Comparison of ENCODE assay signal across 8 cellular contexts in genomic region chr9:127802576-127803443, GRCh38. TPM values are rescaled to one million over a fixed set of nuclear protein-coding genes. Genes with fewer than 3 reads are reported as not detected.
A peak's percentile ranks its signal among the peaks of the same experiment; 100 is the strongest.
DNase-seq lines count a peak whose midpoint lies in the region; TF ChIP-seq lines count a peak whose summit lies in the region.

Gene FPGS (plus strand): TSS chr9:127802882. CDS start chr9:127802925, 43 bp downstream.

- no peak for TF ChIP-seq RAD21 in SK-N-SH (IDR thresholded peaks at IDR 0.05; ENCODE audit: low read length)

- H3K27me3 Mint-ChIP-seq in H9 (ENCODE audit: low read depth): 0 out of 2 replicates have a peak, but pooled peaks cover under 1% of the 10 kb centered on the region
- H3K27me3 Mint-ChIP-seq in activated naive CD4-positive, alpha-beta T cell treated with anti-CD3 and anti-CD28 coated beads, Interleukin-2, amount 10 ng/mL, durations not matched to agents 7 days and 5 days: no peaks in the 10 kb centered on the region

- no peak within 1 kb of the TSS for H2BK15ac ChIP-seq in H9 (ENCODE audit: low read depth, low read length)

- H4K20me1 ChIP-seq in H9 (ENCODE audit: control insufficient read depth, insufficient read depth, insufficient read length) (no peaks in the 10 kb centered on the region), MM.1S (ENCODE audit: insufficient read depth, low read length) (no peaks in the 10 kb centered on the region), SK-N-SH (ENCODE audit: insufficient read depth) (no peaks in the 10 kb centered on the region)

- no peak within 1 kb of the TSS for H2AFZ ChIP-seq in H9 (ENCODE audit: low read length)
- H2AFZ ChIP-seq in MM.1S (ENCODE audit: low read length): peak within 1 kb of the TSS; percentile 86
- peak within 1 kb of the TSS; percentile 94 for H2AFZ ChIP-seq in SK-N-SH (ENCODE audit: low read depth)

- no peak within 1 kb of the TSS for H3K56ac ChIP-seq in H9 (ENCODE audit: insufficient read length, low read depth, low read length)

- CTCF ChIA-PET in SK-N-SH (lab: Yijun Ruan, JAX): interaction anchor here (0.7 to 2.0 kb wide), 9 partner anchors 10 to 119 kb away, joined by 3 to 12 read pairs (median 4); no protein-coding TSS in a partner anchor
- CTCF ChIA-PET in activated naive CD4-positive, alpha-beta T cell treated with anti-CD3 and anti-CD28 coated beads, Interleukin-2, amount 10 ng/mL, durations not matched to agents 7 days and 5 days (lab: Charles Lee): interaction anchor here (1.1 kb wide), 2 partner anchors 12 to 69 kb away, joined by 3 read pairs; no protein-coding TSS in a partner anchor

- H3K36me3 Mint-ChIP-seq in H9 (ENCODE audit: insufficient read depth in 1 of 3, low read depth in 3 of 3): peaks cover 13 to 19% (median 19%) of the 10 kb centered on the region in 3 experiments
- H3K36me3 Mint-ChIP-seq in activated naive CD4-positive, alpha-beta T cell treated with anti-CD3 and anti-CD28 coated beads, Interleukin-2, amount 10 ng/mL, durations not matched to agents 7 days and 5 days: peaks cover 16% of the 10 kb centered on the region

- H3K4me1 Mint-ChIP-seq in H9: peaks cover 8 to 15% of the 10 kb centered on the region in 2 experiments
- peaks cover 29% of the 10 kb centered on the region for H3K4me1 Mint-ChIP-seq in activated naive CD4-positive, alpha-beta T cell treated with anti-CD3 and anti-CD28 coated beads, Interleukin-2, amount 10 ng/mL, durations not matched to agents 7 days and 5 days

- H3K23me2 ChIP-seq in H9 (ENCODE audit: insufficient read length, low read depth, low read length, poor library complexity, severe bottlenecking): peaks cover 6% of the 10 kb centered on the region

- no peak within 1 kb of the TSS for H2AK5ac ChIP-seq in H9 (ENCODE audit: insufficient read length, low read length)

- TF ChIP-seq POLR2A in suprapubic skin (IDR thresholded peaks at IDR 0.05): peak in 1 of 2 donors; percentile 36

- H2BK5ac ChIP-seq in H9 (ENCODE audit: insufficient read length, low read length): no peak within 1 kb of the TSS

- no peak within 1 kb of the TSS for H4K8ac ChIP-seq in H9 (replicated peaks; ENCODE audit: insufficient read length, low read depth, low read length)

- peak within 1 kb of the TSS; percentile 97 for H3K14ac ChIP-seq in H9 (ENCODE audit: insufficient read depth, low read length)

- no peak within 1 kb of the TSS for H4K91ac ChIP-seq in H9 (ENCODE audit: insufficient read length, low read depth, low read length)

- peaks cover 5% of the 10 kb centered on the region; the same call in 1 of the 2 replicates for H3K79me2 ChIP-seq in H9 (ENCODE audit: insufficient read depth, low read length)
- peaks cover 40% of the 10 kb centered on the region for H3K79me2 ChIP-seq in MM.1S (ENCODE audit: low read length)
- H3K79me2 ChIP-seq in SK-N-SH (ENCODE audit: insufficient read depth): peaks cover 35% of the 10 kb centered on the region

- H2BK20ac ChIP-seq in H9 (ENCODE audit: low read depth, low read length, poor library complexity, severe bottlenecking): no peak within 1 kb of the TSS

- no peaks in the 10 kb centered on the region for H3K9me2 ChIP-seq in MM.1S (replicated peaks; ENCODE audit: insufficient read depth, low read length)
- H3K9me2 ChIP-seq in SK-N-SH: no peaks in the 10 kb centered on the region

- no peak within 1 kb of the TSS for H2BK120ac ChIP-seq in H9 (ENCODE audit: low read depth, low read length, poor library complexity, severe bottlenecking)

- no CpG with 5 or more reads among the region's 83 CpGs for WGBS in H9 (ENCODE audit: extremely low coverage, insufficient read length, low lambda C conversion rate)
- under 1% methylated on average over 52 of the region's 83 CpGs for WGBS in SK-N-SH (ENCODE audit: low lambda C conversion rate)
- under 1% methylated on average over 17 of the region's 83 CpGs for WGBS in suprapubic skin

- no peaks in the 10 kb centered on the region for H3K9me3 Mint-ChIP-seq in H9
- H3K9me3 Mint-ChIP-seq in activated naive CD4-positive, alpha-beta T cell treated with anti-CD3 and anti-CD28 coated beads, Interleukin-2, amount 10 ng/mL, durations not matched to agents 7 days and 5 days: no peaks in the 10 kb centered on the region

- H3K4me1 ChIP-seq in H9 (ENCODE audit: insufficient read depth, low read length) (peaks cover 3% of the 10 kb centered on the region; the same call in 1 of the 2 replicates), MM.1S (ENCODE audit: low read length) (peaks cover 12% of the 10 kb centered on the region), SK-N-SH (ENCODE audit: control insufficient read depth in 1 of 2, insufficient read depth in 2 of 2, low read depth in 1 of 2, low read length in 1 of 2) (peaks cover 13 to 16% of the 10 kb centered on the region in 2 experiments; a peak in 3 of 4 replicates), suprapubic skin (peaks cover 37% of the 10 kb centered on the region)

- TF ChIP-seq CTCF in H9 (conservative IDR thresholded peaks at IDR 0.05): no peak
- TF ChIP-seq CTCF in MM.1S (IDR thresholded peaks at IDR 0.05; ENCODE audit: low read length): 0 out of 2 replicates have a peak, but pooled peaks have one; percentile 9
- 0 out of 2 replicates have a peak, but pooled peaks have one; percentile 1 for TF ChIP-seq CTCF in SK-N-SH (IDR thresholded peaks at IDR 0.05)
- no peak for TF ChIP-seq CTCF in suprapubic skin (IDR thresholded peaks at IDR 0.05)

- H3K23ac ChIP-seq in H9 (ENCODE audit: insufficient read length, low read depth, low read length): no peak within 1 kb of the TSS

- H3K36me3 ChIP-seq in MM.1S (replicated peaks; ENCODE audit: insufficient read depth, low read length) (no peaks in the 10 kb centered on the region; the same call in 1 of the 2 replicates), SK-N-SH (replicated peaks in 1 of 2; ENCODE audit: control insufficient read depth in 1 of 2, insufficient read depth in 2 of 2, low read length in 1 of 2) (peaks cover 10 to 27% of the 10 kb centered on the region in 2 experiments), suprapubic skin (peaks cover 20% of the 10 kb centered on the region)

- TF ChIP-seq EP300 in SK-N-SH (IDR thresholded peaks at IDR 0.05; ENCODE audit: borderline replicate concordance in 1 of 2, low read depth in 1 of 2, low read length in 1 of 2): no peak
- TF ChIP-seq EP300 in suprapubic skin (IDR thresholded peaks at IDR 0.05): no peak

- H3K9ac ChIP-seq in H9 (ENCODE audit: extremely low read depth, insufficient read length, low read length): peak within 1 kb of the TSS; percentile 79
- H3K9ac ChIP-seq in MM.1S (ENCODE audit: low read length): peak within 1 kb of the TSS; percentile 93
- peak within 1 kb of the TSS; percentile 99 for H3K9ac ChIP-seq in SK-N-SH

- DNase-seq in GF-D8 (lab: John Stamatoyannopoulos, UW) (peak; percentile 48), H9 (peak; percentile 92), MM.1S (peak; percentile 84), SK-N-SH (peak; percentile 98), germinal center (ENCODE audit: low spot score) (peak; percentile 98), occipital lobe (lab: John Stamatoyannopoulos, UW) (peak; percentile 87), suprapubic skin (ENCODE audit: low spot score in 2 of 2) (peak; percentile 96)
- peak; percentile 89 for DNase-seq in activated naive CD4-positive, alpha-beta T cell treated with anti-CD3 and anti-CD28 coated beads, Interleukin-2, amount 10 ng/mL, durations not matched to agents 7 days and 5 days

- H4K5ac ChIP-seq in H9 (ENCODE audit: insufficient read length, low read depth, low read length): no peak within 1 kb of the TSS

- no peaks in the 10 kb centered on the region for H3K9me3 ChIP-seq in H9 (ENCODE audit: control insufficient read depth, low read depth, low read length)
- no peaks in the 10 kb centered on the region for H3K9me3 ChIP-seq in MM.1S (replicated peaks; ENCODE audit: insufficient read depth, low read length)
- H3K9me3 ChIP-seq in SK-N-SH: no peaks in the 10 kb centered on the region
- H3K9me3 ChIP-seq in suprapubic skin: no peaks in the 10 kb centered on the region

- H3K27ac Mint-ChIP-seq in H9: peak within 1 kb of the TSS; percentile 92 to 97 (median 95)
- H3K27ac Mint-ChIP-seq in activated naive CD4-positive, alpha-beta T cell treated with anti-CD3 and anti-CD28 coated beads, Interleukin-2, amount 10 ng/mL, durations not matched to agents 7 days and 5 days: peak within 1 kb of the TSS; percentile 90

- H3F3A ChIP-seq in MM.1S (ENCODE audit: insufficient read depth, low read length): peaks cover 8% of the 10 kb centered on the region
- H3F3A ChIP-seq in SK-N-SH (replicated peaks; ENCODE audit: insufficient read depth): peaks cover 16% of the 10 kb centered on the region

- POLR2A ChIA-PET in SK-N-SH (lab: Yijun Ruan, JAX): interaction anchor here (0.6 to 2.0 kb wide), 5 partner anchors 11 to 233 kb away, joined by 3 to 10 read pairs (median 4); partner anchors contain the start of gene CDK9

- peak within 1 kb of the TSS; percentile 85 for H3K18ac ChIP-seq in H9 (ENCODE audit: insufficient read length, low read depth, low read length)

- no peak within 1 kb of the TSS for H3T11ph ChIP-seq in H9 (ENCODE audit: low read length)

- H3K27me3 ChIP-seq in H9 (ENCODE audit: insufficient read depth, low read length) (no peaks in the 10 kb centered on the region), MM.1S (replicated peaks; ENCODE audit: insufficient read depth, low read length) (no peaks in the 10 kb centered on the region), SK-N-SH (ENCODE audit: insufficient read depth) (no peaks in the 10 kb centered on the region), suprapubic skin (no peaks in the 10 kb centered on the region)

- H3K4ac ChIP-seq in H9 (ENCODE audit: low read depth, low read length): no peak within 1 kb of the TSS

- no peak within 1 kb of the TSS for H2BK12ac ChIP-seq in H9 (ENCODE audit: insufficient read length, low read depth, low read length)

- peak within 1 kb of the TSS; percentile 97 for H3K4me2 ChIP-seq in H9 (ENCODE audit: insufficient read depth, insufficient read length, low read length)
- peak within 1 kb of the TSS; percentile 87 for H3K4me2 ChIP-seq in MM.1S (ENCODE audit: low read depth, low read length)
- peak within 1 kb of the TSS; percentile 91 for H3K4me2 ChIP-seq in SK-N-SH

- H3K27ac ChIP-seq in H9 (ENCODE audit: insufficient read length, low read depth, low read length) (no peak within 1 kb of the TSS), MM.1S (ENCODE audit: low read length) (peak within 1 kb of the TSS; percentile 75), SK-N-SH (ENCODE audit: low read depth in 2 of 2, low read length in 1 of 2) (peak within 1 kb of the TSS; percentile 86 to 92), suprapubic skin (peak within 1 kb of the TSS; percentile 98)

- H3K4me3 ChIP-seq in MM.1S (ENCODE audit: low read length): peak within 1 kb of the TSS; percentile 83
- H3K4me3 ChIP-seq in SK-N-SH (ENCODE audit: low read depth in 2 of 2, low read length in 1 of 2): peak within 1 kb of the TSS; percentile 76 to 87
- H3K4me3 ChIP-seq in suprapubic skin: peak within 1 kb of the TSS; percentile 77

- peak within 1 kb of the TSS; percentile 95 to 97 for H3K4me3 Mint-ChIP-seq in H9
- H3K4me3 Mint-ChIP-seq in activated naive CD4-positive, alpha-beta T cell treated with anti-CD3 and anti-CD28 coated beads, Interleukin-2, amount 10 ng/mL, durations not matched to agents 7 days and 5 days: peak within 1 kb of the TSS; percentile 94

- peaks cover 3% of the 10 kb centered on the region for H3K79me1 ChIP-seq in H9 (ENCODE audit: insufficient read depth, low read depth, low read length, poor library complexity, severe bottlenecking)

RNA-seq across cellular contexts. Expression of gene FPGS, which starts in this region (rescaled TPM):
- total RNA-seq in H9 (2021): 68.4 TPM in 2 replicates
- 82.3 and 82.7 TPM in 2 replicates for polyA plus RNA-seq in SK-N-SH (2012; rRNA removed)
- polyA plus RNA-seq in SK-N-SH (2012; cell fraction: cytosol; rRNA removed): 32.6 and 51.9 TPM in 2 replicates
- polyA plus RNA-seq in SK-N-SH (2012; cell fraction: nucleus; rRNA removed): 183 and 238 TPM in 2 replicates
- 18.1 TPM for total RNA-seq in occipital lobe
- 10 to 100 TPM; 22.9 to 50.3 (median 28.3) TPM for total RNA-seq in suprapubic skin

Comparison
In these comparisons a context has a peak if more than half of its experiments do, and no peak if none do; other contexts are left out.
1. DNase-seq: peak in every context shown above with its lines; median percentile 98 in SK-N-SH; 98 in germinal center; 96 in suprapubic skin; 92 in H9; 89 in activated naive CD4-positive, alpha-beta T cell treated with anti-CD3 and anti-CD28 coated beads, Interleukin-2, amount 10 ng/mL, durations not matched to agents 7 days and 5 days; 87 in occipital lobe; 84 in MM.1S; 48 in GF-D8.
2. CTCF ChIP-seq: peak in MM.1S (single experiment) and SK-N-SH (single experiment); none in H9 (single experiment) and suprapubic skin (0 of 2).
3. Peak in every context shown above with its lines, with median percentiles within 50 percentile points of each other: H3K4me2 ChIP-seq, H3K9ac ChIP-seq and H3K4me3 ChIP-seq.